9 cellular contexts compared by ENCODE assay signal in the genomic region with DNA sequence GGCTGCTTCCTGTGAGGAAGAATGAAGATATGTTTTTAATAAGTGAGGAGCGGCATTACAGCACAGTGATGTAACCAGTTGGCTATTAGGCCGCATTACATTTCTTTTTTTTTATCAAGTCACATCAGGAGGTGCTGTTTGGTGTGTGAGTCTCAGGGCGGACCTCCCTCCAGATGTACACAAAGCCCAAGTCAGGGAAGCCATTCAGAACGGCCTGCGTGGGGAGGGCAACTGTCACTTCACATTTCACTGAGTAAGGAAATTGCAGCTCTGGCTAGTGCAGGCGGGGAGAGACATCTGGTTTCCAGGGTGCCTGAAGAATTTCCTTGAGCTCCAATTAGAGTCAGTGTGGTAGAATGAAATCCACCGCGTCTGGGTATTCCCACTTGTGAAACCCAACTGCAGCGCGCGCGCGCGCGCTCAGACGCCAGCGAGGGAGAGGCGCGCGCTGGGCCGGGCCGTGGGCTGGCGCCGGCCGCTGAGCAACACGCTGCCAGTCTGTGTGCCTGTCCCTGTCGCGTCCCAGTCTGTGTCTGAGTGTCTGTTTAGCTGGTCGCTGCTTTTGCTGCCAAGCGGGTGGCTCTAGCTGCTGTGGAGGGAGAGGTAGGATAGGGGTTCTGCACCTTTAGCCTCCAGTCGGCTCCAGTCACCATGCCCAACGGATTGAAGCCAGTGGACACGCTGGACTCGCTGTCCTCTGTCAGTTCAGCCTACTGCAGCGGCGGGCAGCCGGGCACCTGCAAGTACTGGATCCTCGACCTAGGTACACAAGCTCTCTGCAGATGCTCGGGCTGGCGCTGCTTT.
A peak's percentile ranks its signal among the peaks of the same experiment; 100 is the strongest.
DNase-seq lines count a peak whose midpoint lies in the region; ATAC-seq, FAIRE-seq and TF ChIP-seq lines count a peak whose summit lies in the region.
"Had no signal": no experiment of that assay in that cellular context is flagged by ENCODE, and none has a peak within 500 bp of the region (broad histone marks: within the 10 kb centered on the region; RNA-seq: fewer than 3 reads in every experiment).

No MANE protein-coding gene starts in this region.

- H3K27ac Mint-ChIP-seq in GM23338: no peak overlapping the region
- peak overlapping the region; percentile 44 for H3K27ac Mint-ChIP-seq in astrocyte (ENCODE audit: unreplicated experiment)
- H3K27ac Mint-ChIP-seq: dendritic cell treated with granulocyte-macrophage colony-stimulating factor and Interleukin-4, amounts not matched to agents 40 ng/mL and 50 ng/mL, for 4 days had no signal

- H3K36me3 Mint-ChIP-seq in GM23338 (ENCODE audit: low read depth): peaks cover 11% of the 10 kb centered on the region
- H3K36me3 Mint-ChIP-seq in astrocyte (ENCODE audit: low read depth, unreplicated experiment): peaks cover 20% of the 10 kb centered on the region

- peak; percentile 76 for FAIRE-seq in astrocyte (lab: Jason Lieb, UNC)

- no peaks in the 10 kb centered on the region for H3K9me3 ChIP-seq in astrocyte (ENCODE audit: insufficient read depth, low read depth, low read length)
- H3K9me3 ChIP-seq in MM.1S (replicated peaks; ENCODE audit: insufficient read depth, low read length): no peaks in the 10 kb centered on the region

- no peaks in the 10 kb centered on the region for H3F3A ChIP-seq in GM23338 (replicated peaks; ENCODE audit: low read depth)
- H3F3A ChIP-seq in MM.1S (ENCODE audit: insufficient read depth, low read length): no peaks in the 10 kb centered on the region

- H3K36me3 ChIP-seq in GM23338 (ENCODE audit: insufficient read depth) (no peaks in the 10 kb centered on the region; the same call in 1 of the 2 replicates), astrocyte (ENCODE audit: insufficient read depth, low read length) (peaks cover 20% of the 10 kb centered on the region), MM.1S (replicated peaks; ENCODE audit: insufficient read depth, low read length) (no peaks in the 10 kb centered on the region)

- DNase-seq in GM23338 (ENCODE audit: low spot score): no peak
- peak; percentile 95 for DNase-seq in astrocyte (ENCODE audit: low read depth)
- peak; percentile 54 to 66 for DNase-seq in hippocampal formation (lab: John Stamatoyannopoulos, UW)
- DNase-seq in sciatic nerve (ENCODE audit: low spot score): peak; percentile 82
- no peak for DNase-seq in MM.1S
- DNase-seq in activated T-cell treated with anti-CD3 and anti-CD28 coated beads, Interleukin-2, amount 50 U/mL, for 48 hours: no peak
- no peak for DNase-seq in KG1 (lab: John Stamatoyannopoulos, UW)

- H3K79me2 ChIP-seq in GM23338 (replicated peaks; ENCODE audit: insufficient read depth) (peaks cover 4% of the 10 kb centered on the region), astrocyte (ENCODE audit: insufficient read depth, low read length) (peaks cover 87% of the 10 kb centered on the region), MM.1S (ENCODE audit: low read length) (no peaks in the 10 kb centered on the region)

- H3K4me3 Mint-ChIP-seq in GM23338 (no peak overlapping the region), astrocyte (ENCODE audit: unreplicated experiment) (no peak overlapping the region)
- H3K4me3 Mint-ChIP-seq: dendritic cell treated with granulocyte-macrophage colony-stimulating factor and Interleukin-4, amounts not matched to agents 40 ng/mL and 50 ng/mL, for 4 days had no signal

- H3K9ac ChIP-seq in astrocyte (ENCODE audit: low read length) (peak overlapping the region; percentile 90), MM.1S (ENCODE audit: low read length) (no peak overlapping the region)

- H3K27me3 Mint-ChIP-seq in GM23338 (ENCODE audit: insufficient read depth, low read depth, poor library complexity) (peaks cover 2% of the 10 kb centered on the region), astrocyte (ENCODE audit: low read depth, unreplicated experiment) (no peaks in the 10 kb centered on the region)
- H3K27me3 Mint-ChIP-seq: dendritic cell treated with granulocyte-macrophage colony-stimulating factor and Interleukin-4, amounts not matched to agents 40 ng/mL and 50 ng/mL, for 4 days had no signal

- TF ChIP-seq CTCF in GM23338 (conservative IDR thresholded peaks at IDR 0.05; ENCODE audit: low read depth in 2 of 2): no peak
- no peak for TF ChIP-seq CTCF in astrocyte (IDR thresholded peaks at IDR 0.05; ENCODE audit: insufficient read depth, low read depth, low read length)
- TF ChIP-seq CTCF in MM.1S (IDR thresholded peaks at IDR 0.05; ENCODE audit: low read length): no peak

- H3K27me3 ChIP-seq in GM23338 (ENCODE audit: insufficient read depth): no peaks in the 10 kb centered on the region
- no peaks in the 10 kb centered on the region for H3K27me3 ChIP-seq in astrocyte (ENCODE audit: insufficient read depth, low read length)
- no peaks in the 10 kb centered on the region for H3K27me3 ChIP-seq in MM.1S (replicated peaks; ENCODE audit: insufficient read depth, low read length)

- peak; percentile 24; the same call in 2 of the 3 replicates for ATAC-seq in GM23338
- peak; percentile 90 for ATAC-seq in sciatic nerve
- ATAC-seq in GM21423 (IDR thresholded peaks at IDR 0.05; ENCODE audit: unreplicated experiment): no peak

- H4K20me1 ChIP-seq in GM23338 (replicated peaks; ENCODE audit: insufficient read depth) (peaks cover 4% of the 10 kb centered on the region; the same call in 1 of the 2 replicates), astrocyte (ENCODE audit: insufficient read depth, low read length) (peaks cover 53% of the 10 kb centered on the region), MM.1S (ENCODE audit: insufficient read depth, low read length) (no peaks in the 10 kb centered on the region)

- no peak overlapping the region for H3K4me3 ChIP-seq in GM23338
- H3K4me3 ChIP-seq in astrocyte (ENCODE audit: insufficient read depth, low read depth, low read length): peak overlapping the region; percentile 80
- H3K4me3 ChIP-seq in MM.1S (ENCODE audit: low read length): no peak overlapping the region

- no peak overlapping the region for H3K4me2 ChIP-seq in GM23338
- peak overlapping the region; percentile 90 for H3K4me2 ChIP-seq in astrocyte (ENCODE audit: low read length)
- no peak overlapping the region for H3K4me2 ChIP-seq in MM.1S (ENCODE audit: low read depth, low read length)

- intact Hi-C loops in sciatic nerve (cut with DNase I): no loop called here

- H3K9me2 ChIP-seq in GM23338 (ENCODE audit: insufficient read depth): no peaks in the 10 kb centered on the region
- no peaks in the 10 kb centered on the region for H3K9me2 ChIP-seq in MM.1S (replicated peaks; ENCODE audit: insufficient read depth, low read length)

- H2AFZ ChIP-seq in GM23338 (no peak overlapping the region), astrocyte (ENCODE audit: low read depth, low read length) (no peak overlapping the region), MM.1S (ENCODE audit: low read length) (no peak overlapping the region)

- peaks cover 17% of the 10 kb centered on the region for H3K4me1 ChIP-seq in GM23338 (ENCODE audit: insufficient read depth)
- peaks cover 59% of the 10 kb centered on the region for H3K4me1 ChIP-seq in astrocyte (ENCODE audit: insufficient read depth, low read length)
- H3K4me1 ChIP-seq in MM.1S (ENCODE audit: low read length): no peaks in the 10 kb centered on the region

- H3K4me1 Mint-ChIP-seq in GM23338: peaks cover 21% of the 10 kb centered on the region
- peaks cover 50% of the 10 kb centered on the region for H3K4me1 Mint-ChIP-seq in astrocyte (ENCODE audit: low read depth, unreplicated experiment)

- H3K27ac ChIP-seq in GM23338 (ENCODE audit: low read depth): peak overlapping the region; percentile 64; the same call in 1 of the 2 replicates
- H3K27ac ChIP-seq in astrocyte (ENCODE audit: low read depth, low read length): peak overlapping the region; percentile 97
- no peak overlapping the region for H3K27ac ChIP-seq in MM.1S (ENCODE audit: low read length)

- H3K9me3 Mint-ChIP-seq in GM23338 (no peaks in the 10 kb centered on the region; the same call in 2 of the 3 replicates), astrocyte (ENCODE audit: unreplicated experiment) (no peaks in the 10 kb centered on the region)
- H3K9me3 Mint-ChIP-seq: dendritic cell treated with granulocyte-macrophage colony-stimulating factor and Interleukin-4, amounts not matched to agents 40 ng/mL and 50 ng/mL, for 4 days had no signal

TF ChIP-seq in GM23338, 12 proteins besides CTCF, POLR2A, EP300 and RAD21 (continues in another document):
- TF ChIP-seq STAT1 (IDR thresholded peaks at IDR 0.05; ENCODE audit: unreplicated experiment): no peak
- no peak for TF ChIP-seq ZNF331 (CRISPR knock-in tag; IDR thresholded peaks at IDR 0.05; ENCODE audit: low read depth)
- TF ChIP-seq CREB1 (CRISPR knock-in tag; IDR thresholded peaks at IDR 0.05; ENCODE audit: low read depth): no peak
- TF ChIP-seq, protein P1, sequence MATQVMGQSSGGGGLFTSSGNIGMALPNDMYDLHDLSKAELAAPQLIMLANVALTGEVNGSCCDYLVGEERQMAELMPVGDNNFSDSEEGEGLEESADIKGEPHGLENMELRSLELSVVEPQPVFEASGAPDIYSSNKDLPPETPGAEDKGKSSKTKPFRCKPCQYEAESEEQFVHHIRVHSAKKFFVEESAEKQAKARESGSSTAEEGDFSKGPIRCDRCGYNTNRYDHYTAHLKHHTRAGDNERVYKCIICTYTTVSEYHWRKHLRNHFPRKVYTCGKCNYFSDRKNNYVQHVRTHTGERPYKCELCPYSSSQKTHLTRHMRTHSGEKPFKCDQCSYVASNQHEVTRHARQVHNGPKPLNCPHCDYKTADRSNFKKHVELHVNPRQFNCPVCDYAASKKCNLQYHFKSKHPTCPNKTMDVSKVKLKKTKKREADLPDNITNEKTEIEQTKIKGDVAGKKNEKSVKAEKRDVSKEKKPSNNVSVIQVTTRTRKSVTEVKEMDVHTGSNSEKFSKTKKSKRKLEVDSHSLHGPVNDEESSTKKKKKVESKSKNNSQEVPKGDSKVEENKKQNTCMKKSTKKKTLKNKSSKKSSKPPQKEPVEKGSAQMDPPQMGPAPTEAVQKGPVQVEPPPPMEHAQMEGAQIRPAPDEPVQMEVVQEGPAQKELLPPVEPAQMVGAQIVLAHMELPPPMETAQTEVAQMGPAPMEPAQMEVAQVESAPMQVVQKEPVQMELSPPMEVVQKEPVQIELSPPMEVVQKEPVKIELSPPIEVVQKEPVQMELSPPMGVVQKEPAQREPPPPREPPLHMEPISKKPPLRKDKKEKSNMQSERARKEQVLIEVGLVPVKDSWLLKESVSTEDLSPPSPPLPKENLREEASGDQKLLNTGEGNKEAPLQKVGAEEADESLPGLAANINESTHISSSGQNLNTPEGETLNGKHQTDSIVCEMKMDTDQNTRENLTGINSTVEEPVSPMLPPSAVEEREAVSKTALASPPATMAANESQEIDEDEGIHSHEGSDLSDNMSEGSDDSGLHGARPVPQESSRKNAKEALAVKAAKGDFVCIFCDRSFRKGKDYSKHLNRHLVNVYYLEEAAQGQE (IDR thresholded peaks at IDR 0.05; ENCODE audit: unreplicated experiment): no peak

Comparison
In these comparisons a context has a peak if more than half of its experiments do, and no peak if none do; other contexts are left out.
1. DNase-seq: peak in astrocyte (single experiment), hippocampal formation (2 of 2) and sciatic nerve (single experiment); none in GM23338 (single experiment), MM.1S (single experiment), activated T-cell treated with anti-CD3 and anti-CD28 coated beads, Interleukin-2, amount 50 U/mL, for 48 hours (0 of 2) and KG1 (single experiment).